Comparison of ENCODE assay signal across 35 cellular contexts in the genomic region with DNA sequence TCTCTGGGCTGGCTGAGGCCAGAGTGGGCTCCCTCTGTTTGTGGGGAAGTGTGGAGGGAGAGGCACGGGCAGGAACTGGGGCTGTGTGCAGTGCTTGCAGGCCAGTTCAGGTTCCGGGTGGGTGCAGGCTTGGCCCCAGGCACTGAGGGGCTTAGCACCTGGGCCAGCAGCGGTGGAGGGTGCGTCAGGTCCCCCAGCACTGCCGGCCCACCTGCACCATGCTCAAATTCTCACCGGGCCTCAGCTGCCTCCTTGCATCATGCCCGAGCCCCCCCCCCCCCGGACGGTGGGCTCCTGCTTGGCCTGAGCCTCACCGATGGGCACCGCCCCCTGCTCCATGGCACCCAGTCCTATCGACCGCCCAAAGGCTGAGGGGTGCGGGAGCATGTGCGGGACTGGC. TPM values are rescaled to one million over a fixed set of nuclear protein-coding genes. Genes with fewer than 3 reads are reported as not detected.
"Had no signal": no experiment of that assay in that cellular context is flagged by ENCODE, and none has a peak within 500 bp of the region (broad histone marks: within the 10 kb centered on the region; RNA-seq: fewer than 3 reads in every experiment).

No MANE protein-coding gene starts in this region.

- DNase-seq: activated effector memory CD4-positive, alpha-beta T cell treated with anti-CD3 and anti-CD28 coated beads, Interleukin-2, amount 50 U/mL, for 16 hours; activated effector memory CD4-positive, alpha-beta T cell treated with Interleukin-2 at 50 U/mL for 16 hours; activated gamma-delta T cell; activated gamma-delta T cell treated with Interleukin-2 at 50 U/mL for 16 hours; activated naive CD4-positive, alpha-beta T cell; activated naive CD4-positive, alpha-beta T cell treated with anti-CD3 and anti-CD28 coated beads for 36 hours; activated naive CD4-positive, alpha-beta T cell treated with anti-CD3 and anti-CD28 coated beads, Interleukin-2, amount 10 ng/mL, durations not matched to agents 7 days and 5 days; activated naive CD4-positive, alpha-beta T cell treated with anti-CD3 and anti-CD28 coated beads, Interleukin-2, amount 50 U/mL, for 16 hours; activated naive CD4-positive, alpha-beta T cell treated with Interleukin-2 at 50 U/mL for 16 hours; activated naive CD8-positive, alpha-beta T cell treated with anti-CD3 and anti-CD28 coated beads for 36 hours; activated naive CD8-positive, alpha-beta T cell treated with anti-CD3 and anti-CD28 coated beads, Interleukin-2, amount 10 ng/mL, durations not matched to agents 7 days and 5 days; activated naive CD8-positive, alpha-beta T cell treated with anti-CD3 and anti-CD28 coated beads, Interleukin-2, amount 50 U/mL, for 24 hours; activated T-cell treated with anti-CD3 and anti-CD28 coated beads, Interleukin-2, amount 50 U/mL, for 1 hour; activated T-cell treated with anti-CD3 and anti-CD28 coated beads, Interleukin-2, amount 50 U/mL, for 24 hours; activated T-cell treated with anti-CD3 and anti-CD28 coated beads, Interleukin-2, amount 50 U/mL, for 4 hours; activated T-cell treated with anti-CD3 and anti-CD28 coated beads, Interleukin-2, amount 50 U/mL, for 48 hours; activated T-cell treated with anti-CD3 and anti-CD28 coated beads, Interleukin-2, amount 50 U/mL, for 72 hours; adrenal gland; amniotic stem cell; amygdala; anterior cingulate cortex; body of pancreas; brain microvascular endothelial cell; caudate nucleus; central memory CD4-positive, alpha-beta T cell; cerebellar nuclear complex had no signal

- H3K4me1 ChIP-seq: adrenal gland, ascending aorta, body of pancreas, breast epithelium had no signal

- H3K27me3 ChIP-seq: ascending aorta, body of pancreas, brain microvascular endothelial cell had no signal

- H3K4me3 ChIP-seq: adrenal gland, ascending aorta, body of pancreas, breast epithelium, cardiac muscle cell had no signal

- ATAC-seq: activated naive CD4-positive, alpha-beta T cell treated with anti-CD3 and anti-CD28 coated beads, Interleukin-2, amount 50 U/mL, for 72 hours; activated naive CD8-positive, alpha-beta T cell treated with anti-CD3 and anti-CD28 coated beads, Interleukin-2, amount 50 U/mL, for 24 hours; activated T-cell treated with anti-CD3 and anti-CD28 coated beads, Interleukin-2, amount 50 U/mL, for 4 hours; activated T-cell treated with anti-CD3 and anti-CD28 coated beads, Interleukin-2, amount 50 U/mL, for 72 hours; activated T-helper 17 cell treated with anti-CD3 and anti-CD28 coated beads, Interleukin-2, amount 50 U/mL, for 72 hours; body of pancreas had no signal

- H3K27ac ChIP-seq: adrenal gland, ascending aorta, body of pancreas, brain microvascular endothelial cell, breast epithelium, cardiac muscle cell had no signal

- H3K36me3 ChIP-seq: adrenal gland, ascending aorta, brain microvascular endothelial cell, breast epithelium, cardiac muscle cell had no signal

- H3K9me3 ChIP-seq: adrenal gland, ascending aorta, body of pancreas had no signal

RNA-seq across cellular contexts. Expression of a gene that starts 26.3 kb away (rescaled TPM):
- total RNA-seq: activated naive CD4-positive, alpha-beta T cell treated with anti-CD3 and anti-CD28 coated beads for 36 hours; activated naive CD8-positive, alpha-beta T cell treated with anti-CD3 and anti-CD28 coated beads for 36 hours; activated T-helper 1 cell treated with anti-CD3 and anti-CD28 coated beads, Interleukin-12 subunit alpha, Interleukin-12 subunit beta, Interleukin-2, Interleukin-4 antibody, amounts not matched to agents 30 ng/mL and 10 ng/mL and 1 ng/mL, durations not matched to agents 14 hours and 24 hours and 36 hours; activated T-helper 17 cell treated with anti-CD3 and anti-CD28 coated beads, Interleukin-2, amount 50 U/mL, for 72 hours; astrocyte; bronchial epithelial cell; cardiac muscle cell; chondrocyte had no signal
- polyA plus RNA-seq: cardiac muscle cell had no signal

RNA-seq across cellular contexts. Expression of a gene that starts 45.4 kb away (rescaled TPM):
- total RNA-seq: cardiac muscle cell had no signal
- polyA plus RNA-seq: cardiac muscle cell had no signal
